In genomic region chr11:87284306-87284705, GRCh38 we compare ENCODE assay signal across 19 cellular contexts.
"Had no signal": no experiment of that assay in that cellular context is flagged by ENCODE, and none has a peak within 500 bp of the region (broad histone marks: within the 10 kb centered on the region; RNA-seq: fewer than 3 reads in every experiment).

No MANE protein-coding gene starts in this region.

- DNase-seq: activated CD4-positive, alpha-beta T cell treated with anti-CD3 and anti-CD28 coated beads for 48 hours; activated CD4-positive, alpha-beta T cell treated with anti-CD3 and anti-CD28 coated beads, Interleukin-2, amount 50 U/mL, for 4 hours; activated CD8-positive, alpha-beta memory T cell treated with anti-CD3 and anti-CD28 coated beads, Interleukin-2, amount 50 U/mL, for 48 hours; activated CD8-positive, alpha-beta T cell treated with anti-CD3 and anti-CD28 coated beads, Interleukin-2, amount 10 ng/mL, durations not matched to agents 7 days and 5 days; activated T-cell treated with anti-CD3 and anti-CD28 coated beads, Interleukin-2, amount 50 U/mL, for 1 hour; amniotic stem cell; KG1; NCI-H1092; NCI-H1417; NCI-H1694; NCI-H2029; NCI-H2107; NCI-H345; NCI-H510A; NCI-H526 treated with DMSO at 0.1 percent for 48 hours; NCI-H82; SW 1271 had no signal

- ATAC-seq: activated CD4-positive, CD25-positive, alpha-beta regulatory T cell treated with anti-CD3 and anti-CD28 coated beads, Interleukin-2, amount 50 U/mL, for 24 hours; activated CD8-positive, alpha-beta T cell treated with anti-CD3 and anti-CD28 coated beads, Interleukin-2, amount 10 ng/mL, durations not matched to agents 7 days and 5 days; SK-N-SH treated with all-trans-retinoic acid at 6 μM for 48 hours had no signal
